13 cellular contexts compared by ENCODE assay signal in the genomic region with DNA sequence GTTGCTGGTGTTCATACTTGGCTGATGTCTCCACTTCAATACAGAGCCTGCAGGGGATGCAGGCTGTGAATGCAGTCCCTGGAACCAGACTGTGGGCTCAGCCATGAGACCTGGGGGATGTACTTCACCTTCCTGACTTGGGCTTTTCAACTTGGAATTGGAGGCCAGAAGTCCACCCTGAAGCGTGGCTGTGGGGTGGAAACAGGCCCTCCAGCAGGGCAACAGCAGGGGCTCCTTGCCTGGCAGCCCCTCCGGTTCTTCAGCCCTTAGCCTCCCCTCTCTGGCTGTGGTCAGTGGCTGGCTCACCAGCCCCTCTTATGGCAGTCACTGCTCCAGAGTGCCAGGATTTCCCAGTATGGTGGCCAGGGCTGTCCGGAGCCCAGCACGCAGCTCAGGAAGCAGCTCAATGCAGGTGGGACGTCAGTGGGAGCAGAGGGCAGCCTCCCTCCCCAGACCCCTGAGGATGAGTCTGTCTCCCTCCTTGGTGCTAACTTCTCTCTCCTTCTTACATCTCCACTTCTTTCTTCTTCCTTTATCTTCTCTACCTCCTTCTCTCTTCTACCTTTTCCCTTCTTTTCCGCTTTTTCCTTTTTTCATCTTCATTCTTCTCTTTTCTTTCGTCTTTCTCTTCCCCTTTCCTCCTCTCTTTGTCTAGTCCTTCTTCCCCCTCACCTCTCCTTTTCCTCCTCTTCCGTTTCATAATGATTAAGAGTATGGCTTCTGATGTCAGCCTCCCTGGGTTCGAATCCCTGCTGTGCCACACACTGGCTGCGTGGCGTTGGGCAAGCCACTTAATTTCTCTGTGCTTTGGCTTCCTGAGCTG. TPM values are rescaled to one million over a fixed set of nuclear protein-coding genes. Genes with fewer than 3 reads are reported as not detected.
DNase-seq lines count a peak whose midpoint lies in the region; ATAC-seq and TF ChIP-seq lines count a peak whose summit lies in the region.
"Had no signal": no experiment of that assay in that cellular context is flagged by ENCODE, and none has a peak within 500 bp of the region (broad histone marks: within the 10 kb centered on the region; RNA-seq: fewer than 3 reads in every experiment).

No MANE protein-coding gene starts in this region.

- POLR2A ChIA-PET in HEK293 (lab: Yijun Ruan, JAX): no interaction called here

- peaks cover 72% of the 10 kb centered on the region for H3K27me3 Mint-ChIP-seq in neural crest cell (ENCODE audit: low read depth)

- H3K9me3 ChIP-seq in BLaER1 treated with 17β-estradiol and CSF1 and Interleukin-3, amounts not matched to agents 10 nM and 100 nM (replicated peaks in 1 of 11): no peaks in the 10 kb centered on the region
- H3K9me3 ChIP-seq in HEK293 (ENCODE audit: control insufficient read depth, insufficient read depth, low read depth, low read length) (no peaks in the 10 kb centered on the region), upper lobe of right lung (no peaks in the 10 kb centered on the region)
- H3K9me3 ChIP-seq: HAP-1 had no signal

- H3K9ac ChIP-seq in BLaER1 treated with 17β-estradiol and CSF1 and Interleukin-3, amounts not matched to agents 10 nM and 100 nM: no peak overlapping the region

- H3K36me3 Mint-ChIP-seq in neural crest cell (ENCODE audit: low read depth): no peaks in the 10 kb centered on the region
- H3K36me3 Mint-ChIP-seq: CD4-positive, CD25-positive, alpha-beta regulatory T cell had no signal

- H3K4me1 Mint-ChIP-seq in neural crest cell: peaks cover 7% of the 10 kb centered on the region
- H3K4me1 Mint-ChIP-seq: CD4-positive, CD25-positive, alpha-beta regulatory T cell had no signal

- H3K9me3 Mint-ChIP-seq in neural crest cell: no peaks in the 10 kb centered on the region
- H3K9me3 Mint-ChIP-seq: HFFc6 had no signal

- intact Hi-C loops in upper lobe of right lung (cut with DNase I): no loop called here

- DNase-seq in neural crest cell (ENCODE audit: low read depth, low spot score): no peak
- peak; percentile 40 for DNase-seq in upper lobe of right lung
- no peak for DNase-seq in NCI-H526 (lab: John Stamatoyannopoulos, UW)
- no peak for DNase-seq in activated T-cell treated with anti-CD3 and anti-CD28 coated beads, Interleukin-2, amount 50 U/mL, for 48 hours
- DNase-seq: CD4-positive, CD25-positive, alpha-beta regulatory T cell; GF-D8; GOT3; HFFc6 had no signal

- H3K4me3 Mint-ChIP-seq in neural crest cell: no peak overlapping the region
- H3K4me3 Mint-ChIP-seq: CD4-positive, CD25-positive, alpha-beta regulatory T cell; HFFc6 had no signal

- H3K27ac ChIP-seq in BLaER1 treated with 17β-estradiol and CSF1 and Interleukin-3, amounts not matched to agents 10 nM and 100 nM: no peak overlapping the region
- no peak overlapping the region for H3K27ac ChIP-seq in HEK293 (ENCODE audit: extremely low read depth, low read depth, low read length)
- no peak overlapping the region for H3K27ac ChIP-seq in upper lobe of right lung

- H3K27ac Mint-ChIP-seq in neural crest cell (ENCODE audit: unreplicated experiment): peak overlapping the region; percentile 35
- H3K27ac Mint-ChIP-seq: CD4-positive, CD25-positive, alpha-beta regulatory T cell; HFFc6 had no signal

- H3K36me3 ChIP-seq in BLaER1 treated with 17β-estradiol and CSF1 and Interleukin-3, amounts not matched to agents 10 nM and 100 nM: no peaks in the 10 kb centered on the region
- H3K36me3 ChIP-seq in HEK293 (ENCODE audit: control insufficient read depth in 2 of 2, insufficient read depth in 1 of 2, low read length in 2 of 2) (no peaks in the 10 kb centered on the region), upper lobe of right lung (no peaks in the 10 kb centered on the region)
- H3K36me3 ChIP-seq: HAP-1 had no signal

- H3K4me3 ChIP-seq in BLaER1 treated with 17β-estradiol and CSF1 and Interleukin-3, amounts not matched to agents 10 nM and 100 nM: no peak overlapping the region
- H3K4me3 ChIP-seq in HEK293 (ENCODE audit: low read depth, low read length) (no peak overlapping the region), upper lobe of right lung (no peak overlapping the region)
- H3K4me3 ChIP-seq: HAP-1 had no signal

- CTCF ChIA-PET in HEK293 (lab: Yijun Ruan, JAX): interaction anchor here (0.5 to 1.5 kb wide), 5 partner anchors 16 to 78 kb away, joined by 3 to 5 read pairs (median 3); no protein-coding TSS in a partner anchor

- H3K27me3 ChIP-seq in BLaER1 treated with 17β-estradiol and CSF1 and Interleukin-3, amounts not matched to agents 10 nM and 100 nM: peaks cover 0 to 13% (median 0%) of the 10 kb centered on the region in 11 experiments; a peak in 7 of 22 replicates
- H3K27me3 ChIP-seq in upper lobe of right lung: peaks cover 48% of the 10 kb centered on the region

- no peak for TF ChIP-seq CTCF in HEK293 (tag by site-specific recombination; IDR thresholded peaks at IDR 0.05)
- TF ChIP-seq CTCF in neural crest cell (conservative IDR thresholded peaks at IDR 0.05): no peak
- no peak for TF ChIP-seq CTCF in upper lobe of right lung (IDR thresholded peaks at IDR 0.05)

- no peak for ATAC-seq in upper lobe of right lung

- peaks cover 24 to 80% (median 64%) of the 10 kb centered on the region in 10 experiments for H3K4me1 ChIP-seq in BLaER1 treated with 17β-estradiol and CSF1 and Interleukin-3, amounts not matched to agents 10 nM and 100 nM
- no peaks in the 10 kb centered on the region for H3K4me1 ChIP-seq in HEK293 (ENCODE audit: control insufficient read depth, insufficient read depth, low read length)
- no peaks in the 10 kb centered on the region for H3K4me1 ChIP-seq in upper lobe of right lung
- H3K4me1 ChIP-seq: HAP-1 had no signal

- peak overlapping the region in 9 of 11 experiments; percentile 33 to 83 (median 61); a peak in 13 of 22 replicates for H3K4me2 ChIP-seq in BLaER1 treated with 17β-estradiol and CSF1 and Interleukin-3, amounts not matched to agents 10 nM and 100 nM

- H4K20me1 ChIP-seq in BLaER1 treated with 17β-estradiol and CSF1 and Interleukin-3, amounts not matched to agents 10 nM and 100 nM: no peaks in the 10 kb centered on the region; a peak in 1 of 22 replicates

TF ChIP-seq in HEK293, 187 proteins besides CTCF, POLR2A, EP300 and RAD21:
- TF ChIP-seq ZNF658 (tag by site-specific recombination; IDR thresholded peaks at IDR 0.05) (no peak), EGR2 (tag by site-specific recombination; IDR thresholded peaks at IDR 0.05; ENCODE audit: low read depth) (no peak), ZNF366 (tag by site-specific recombination; conservative IDR thresholded peaks at IDR 0.05) (peak; percentile 60)
TF ChIP-seq in HEK293: peak in this region for 1.

RNA-seq across cellular contexts. Expression of a gene that starts 45.3 kb away (rescaled TPM):
- total RNA-seq in neural crest cell: not detected in 2 replicates
- 3.6 TPM for total RNA-seq in upper lobe of right lung
- total RNA-seq: A673; CD4-positive, CD25-positive, alpha-beta regulatory T cell had no signal

RNA-seq across cellular contexts. Expression of a gene that starts 47.4 kb away (rescaled TPM):
- total RNA-seq in neural crest cell: 3.7 and 4.1 TPM in 2 replicates
- total RNA-seq in upper lobe of right lung: not detected
- total RNA-seq: CD4-positive, CD25-positive, alpha-beta regulatory T cell; HFFc6; HT1080 had no signal
